ENCODE assay signal across 11 cellular contexts in the genomic region with DNA sequence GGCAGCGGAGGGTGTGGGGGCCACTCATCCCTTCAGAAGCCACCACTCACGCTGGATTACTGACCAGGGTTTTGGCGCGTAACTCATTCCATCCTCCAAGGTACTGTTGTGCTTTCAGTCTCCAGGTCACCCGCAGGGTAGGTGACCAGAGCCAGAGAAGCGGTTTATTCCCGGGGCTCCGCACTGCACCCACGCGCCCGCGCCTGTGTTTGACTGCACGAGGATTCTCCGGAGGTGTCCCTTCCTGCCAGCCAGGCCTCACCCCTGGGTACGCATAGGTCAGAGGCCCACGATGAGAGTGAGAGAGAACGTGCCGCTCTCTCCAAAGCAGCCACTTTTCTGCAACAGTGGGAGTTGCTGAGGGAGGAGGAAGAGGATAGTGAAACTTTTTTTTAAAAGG. TPM values are rescaled to one million over a fixed set of nuclear protein-coding genes. Genes with fewer than 3 reads are reported as not detected.
A peak's percentile ranks its signal among the peaks of the same experiment; 100 is the strongest.
DNase-seq lines count a peak whose midpoint lies in the region; ATAC-seq and TF ChIP-seq lines count a peak whose summit lies in the region.
"Had no signal": no experiment of that assay in that cellular context is flagged by ENCODE, and none has a peak within 500 bp of the region (broad histone marks: within the 10 kb centered on the region; RNA-seq: fewer than 3 reads in every experiment).

No MANE protein-coding gene starts in this region.

- H4K20me1 ChIP-seq in GM23338 (replicated peaks; ENCODE audit: insufficient read depth), result no peaks in the 10 kb centered on the region

- H3K4me3 ChIP-seq in GM23338 (no peak overlapping the region), SJSA1 (no peak overlapping the region), iPS-18a (ENCODE audit: low read length) (no peak overlapping the region), skin epidermis (no peak overlapping the region)

- TF ChIP-seq CTCF in GM23338 (conservative IDR thresholded peaks at IDR 0.05; ENCODE audit: low read depth in 2 of 2), result no peak

- peaks cover 3% of the 10 kb centered on the region for H3K27me3 Mint-ChIP-seq in GM23338 (ENCODE audit: insufficient read depth, low read depth, poor library complexity)

- peak overlapping the region; percentile 10 for H3K9ac ChIP-seq in iPS-18a (ENCODE audit: low read length)

- peak; percentile 33; the same call in 2 of the 3 replicates for ATAC-seq in GM23338
- no peak for ATAC-seq in HG03457 (IDR thresholded peaks at IDR 0.05; ENCODE audit: unreplicated experiment)
- ATAC-seq in HG02852 (IDR thresholded peaks at IDR 0.05; ENCODE audit: unreplicated experiment), result no peak

- no peaks in the 10 kb centered on the region for H3K79me2 ChIP-seq in GM23338 (replicated peaks; ENCODE audit: insufficient read depth)

- H3K36me3 Mint-ChIP-seq in GM23338 (ENCODE audit: low read depth), result no peaks in the 10 kb centered on the region; the same call in 2 of the 3 replicates

- H3K36me3 ChIP-seq in GM23338 (ENCODE audit: insufficient read depth) (no peaks in the 10 kb centered on the region), SJSA1 (peaks cover 83% of the 10 kb centered on the region), iPS-18a (ENCODE audit: control insufficient read depth, low read depth, low read length) (no peaks in the 10 kb centered on the region)

- H2AFZ ChIP-seq in GM23338, result peak overlapping the region; percentile 66

- H3K4me1 Mint-ChIP-seq in GM23338, result peaks cover 27% of the 10 kb centered on the region

- H3K27me3 ChIP-seq in GM23338 (ENCODE audit: insufficient read depth), result no peaks in the 10 kb centered on the region
- no peaks in the 10 kb centered on the region for H3K27me3 ChIP-seq in SJSA1 (replicated peaks)
- H3K27me3 ChIP-seq in iPS-18a (ENCODE audit: control insufficient read depth, insufficient read depth, low read length), result no peaks in the 10 kb centered on the region

- H3K27ac ChIP-seq in GM23338 (ENCODE audit: low read depth) (no peak overlapping the region), SJSA1 (peak overlapping the region; percentile 97), iPS-18a (ENCODE audit: low read length) (no peak overlapping the region), skin epidermis (peak overlapping the region in 12 of 21 experiments; percentile 35 to 84 (median 76))

- peak overlapping the region; percentile 59; the same call in 1 of the 2 replicates for H3K27ac Mint-ChIP-seq in GM23338

- no peak overlapping the region for H3K4me3 Mint-ChIP-seq in GM23338

- no peak overlapping the region for H3K4me2 ChIP-seq in GM23338

- no peaks in the 10 kb centered on the region for H3K9me2 ChIP-seq in GM23338 (ENCODE audit: insufficient read depth)

- H3K9me3 ChIP-seq in SJSA1 (replicated peaks) (no peaks in the 10 kb centered on the region), iPS-18a (ENCODE audit: control insufficient read depth, low read depth, low read length) (no peaks in the 10 kb centered on the region)

- DNase-seq in GM23338 (ENCODE audit: low spot score) (no peak), SJSA1 (ENCODE audit: low read depth in 1 of 2, low spot score in 2 of 2) (no peak), NCI-H1694 treated with DMSO at 0.1 percent for 48 hours (lab: John Stamatoyannopoulos, UW) (no peak), SW480 (ENCODE audit: low spot score) (no peak)
- DNase-seq: KBM-7; stimulated activated CD4-positive, alpha-beta T cell treated with anti-CD3 and anti-CD28 coated beads, Interleukin-1b, Interleukin-23, amount 100 ng/mL, for 48 hours; stimulated activated CD8-positive, alpha-beta memory T cell treated with anti-CD3 and anti-CD28 coated beads, Interleukin-4, amount 100 ng/mL, for 48 hours had no signal

- no peaks in the 10 kb centered on the region; the same call in 2 of the 3 replicates for H3K9me3 Mint-ChIP-seq in GM23338

- no peaks in the 10 kb centered on the region for H3F3A ChIP-seq in GM23338 (replicated peaks; ENCODE audit: low read depth)

- H3K4me1 ChIP-seq in GM23338 (ENCODE audit: insufficient read depth), result peaks cover 14% of the 10 kb centered on the region
- H3K4me1 ChIP-seq in SJSA1 (replicated peaks), result peaks cover 65% of the 10 kb centered on the region
- peaks cover 28% of the 10 kb centered on the region for H3K4me1 ChIP-seq in iPS-18a (ENCODE audit: control insufficient read depth, low read depth, low read length)

TF ChIP-seq in GM23338, 12 proteins besides CTCF, POLR2A, EP300 and RAD21 (continues in another document):
- TF ChIP-seq STAT1 (IDR thresholded peaks at IDR 0.05; ENCODE audit: unreplicated experiment) (no peak), ZNF114 (CRISPR knock-in tag; IDR thresholded peaks at IDR 0.05) (no peak), ZNF331 (CRISPR knock-in tag; IDR thresholded peaks at IDR 0.05; ENCODE audit: low read depth) (no peak)
- TF ChIP-seq, protein P1, sequence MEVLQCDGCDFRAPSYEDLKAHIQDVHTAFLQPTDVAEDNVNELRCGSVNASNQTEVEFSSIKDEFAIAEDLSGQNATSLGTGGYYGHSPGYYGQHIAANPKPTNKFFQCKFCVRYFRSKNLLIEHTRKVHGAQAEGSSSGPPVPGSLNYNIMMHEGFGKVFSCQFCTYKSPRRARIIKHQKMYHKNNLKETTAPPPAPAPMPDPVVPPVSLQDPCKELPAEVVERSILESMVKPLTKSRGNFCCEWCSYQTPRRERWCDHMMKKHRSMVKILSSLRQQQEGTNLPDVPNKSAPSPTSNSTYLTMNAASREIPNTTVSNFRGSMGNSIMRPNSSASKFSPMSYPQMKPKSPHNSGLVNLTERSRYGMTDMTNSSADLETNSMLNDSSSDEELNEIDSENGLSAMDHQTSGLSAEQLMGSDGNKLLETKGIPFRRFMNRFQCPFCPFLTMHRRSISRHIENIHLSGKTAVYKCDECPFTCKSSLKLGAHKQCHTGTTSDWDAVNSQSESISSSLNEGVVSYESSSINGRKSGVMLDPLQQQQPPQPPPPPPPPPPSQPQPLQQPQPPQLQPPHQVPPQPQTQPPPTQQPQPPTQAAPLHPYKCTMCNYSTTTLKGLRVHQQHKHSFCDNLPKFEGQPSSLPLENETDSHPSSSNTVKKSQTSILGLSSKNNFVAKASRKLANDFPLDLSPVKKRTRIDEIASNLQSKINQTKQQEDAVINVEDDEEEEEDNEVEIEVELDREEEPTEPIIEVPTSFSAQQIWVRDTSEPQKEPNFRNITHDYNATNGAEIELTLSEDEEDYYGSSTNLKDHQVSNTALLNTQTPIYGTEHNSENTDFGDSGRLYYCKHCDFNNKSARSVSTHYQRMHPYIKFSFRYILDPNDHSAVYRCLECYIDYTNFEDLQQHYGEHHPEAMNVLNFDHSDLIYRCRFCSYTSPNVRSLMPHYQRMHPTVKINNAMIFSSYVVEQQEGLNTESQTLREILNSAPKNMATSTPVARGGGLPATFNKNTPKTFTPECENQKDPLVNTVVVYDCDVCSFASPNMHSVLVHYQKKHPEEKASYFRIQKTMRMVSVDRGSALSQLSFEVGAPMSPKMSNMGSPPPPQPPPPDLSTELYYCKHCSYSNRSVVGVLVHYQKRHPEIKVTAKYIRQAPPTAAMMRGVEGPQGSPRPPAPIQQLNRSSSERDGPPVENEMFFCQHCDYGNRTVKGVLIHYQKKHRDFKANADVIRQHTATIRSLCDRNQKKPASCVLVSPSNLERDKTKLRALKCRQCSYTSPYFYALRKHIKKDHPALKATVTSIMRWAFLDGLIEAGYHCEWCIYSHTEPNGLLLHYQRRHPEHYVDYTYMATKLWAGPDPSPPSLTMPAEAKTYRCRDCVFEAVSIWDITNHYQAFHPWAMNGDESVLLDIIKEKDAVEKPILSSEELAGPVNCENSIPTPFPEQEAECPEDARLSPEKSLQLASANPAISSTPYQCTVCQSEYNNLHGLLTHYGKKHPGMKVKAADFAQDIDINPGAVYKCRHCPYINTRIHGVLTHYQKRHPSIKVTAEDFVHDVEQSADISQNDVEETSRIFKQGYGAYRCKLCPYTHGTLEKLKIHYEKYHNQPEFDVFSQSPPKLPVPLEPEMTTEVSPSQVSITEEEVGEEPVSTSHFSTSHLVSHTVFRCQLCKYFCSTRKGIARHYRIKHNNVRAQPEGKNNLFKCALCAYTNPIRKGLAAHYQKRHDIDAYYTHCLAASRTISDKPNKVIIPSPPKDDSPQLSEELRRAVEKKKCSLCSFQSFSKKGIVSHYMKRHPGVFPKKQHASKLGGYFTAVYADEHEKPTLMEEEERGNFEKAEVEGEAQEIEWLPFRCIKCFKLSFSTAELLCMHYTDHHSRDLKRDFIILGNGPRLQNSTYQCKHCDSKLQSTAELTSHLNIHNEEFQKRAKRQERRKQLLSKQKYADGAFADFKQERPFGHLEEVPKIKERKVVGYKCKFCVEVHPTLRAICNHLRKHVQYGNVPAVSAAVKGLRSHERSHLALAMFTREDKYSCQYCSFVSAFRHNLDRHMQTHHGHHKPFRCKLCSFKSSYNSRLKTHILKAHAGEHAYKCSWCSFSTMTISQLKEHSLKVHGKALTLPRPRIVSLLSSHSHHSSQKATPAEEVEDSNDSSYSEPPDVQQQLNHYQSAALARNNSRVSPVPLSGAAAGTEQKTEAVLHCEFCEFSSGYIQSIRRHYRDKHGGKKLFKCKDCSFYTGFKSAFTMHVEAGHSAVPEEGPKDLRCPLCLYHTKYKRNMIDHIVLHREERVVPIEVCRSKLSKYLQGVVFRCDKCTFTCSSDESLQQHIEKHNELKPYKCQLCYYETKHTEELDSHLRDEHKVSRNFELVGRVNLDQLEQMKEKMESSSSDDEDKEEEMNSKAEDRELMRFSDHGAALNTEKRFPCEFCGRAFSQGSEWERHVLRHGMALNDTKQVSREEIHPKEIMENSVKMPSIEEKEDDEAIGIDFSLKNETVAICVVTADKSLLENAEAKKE (CRISPR knock-in tag; IDR thresholded peaks at IDR 0.05), result no peak

RNA-seq across cellular contexts. Expression of gene TRAF6, which starts 55.5 kb away (rescaled TPM):
- 6.4 and 10.5 TPM in 2 replicates for total RNA-seq in GM23338 (2014; rRNA removed; shearing (Covaris generic))
- polyA plus RNA-seq in GM23338 (2016; fragmentation: Nextera tagmentation; extraction: Ambion mirVana), result 4.2 and 4.4 TPM in 2 replicates
- 7.7 and 9.2 TPM in 2 replicates for total RNA-seq in SJSA1 (2014; rRNA removed; shearing (Covaris generic))

Comparison
In these comparisons a context has a peak if more than half of its experiments do, and no peak if none do; other contexts are left out.
1. H3K27ac ChIP-seq: peak in SJSA1 (single experiment) and skin epidermis (12 of 21); none in GM23338 (single experiment) and iPS-18a (single experiment).